ENCODE assay signal across 8 cellular contexts in the genomic region with DNA sequence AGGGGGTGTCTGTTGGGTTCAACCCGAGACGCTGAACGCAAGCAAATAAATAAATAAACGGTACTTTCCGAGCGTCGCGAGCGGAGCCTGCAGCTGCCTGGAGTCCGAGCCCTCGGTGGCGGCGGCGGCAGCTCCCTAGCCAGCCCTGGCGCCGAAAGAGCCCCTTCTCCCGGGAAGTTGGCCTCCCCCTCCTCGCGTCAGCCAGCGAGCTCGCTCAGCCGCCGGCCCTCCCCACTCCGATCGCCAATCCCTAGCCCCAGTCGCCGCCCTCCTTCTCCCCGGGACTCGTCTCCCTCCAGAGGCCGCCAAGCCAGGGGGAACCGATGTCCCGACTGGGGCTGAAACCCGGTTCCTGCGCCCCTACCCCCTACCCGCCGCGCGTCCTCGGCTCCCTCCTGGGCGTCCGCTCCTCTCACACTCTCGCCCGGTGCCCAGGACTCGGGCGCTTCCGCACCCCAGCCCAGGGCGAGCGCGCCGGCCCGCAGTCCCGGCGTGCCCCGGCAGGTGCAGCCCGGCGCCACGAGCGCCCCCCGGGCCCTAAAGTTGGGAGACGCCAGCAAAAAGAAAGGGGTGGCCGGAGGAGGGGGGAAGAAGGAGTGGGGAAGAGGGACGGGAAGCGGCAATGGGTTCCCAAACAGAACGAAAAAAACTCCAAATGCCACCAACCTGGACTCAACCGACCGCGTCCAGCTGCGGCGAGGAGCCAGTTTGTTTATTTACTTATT. TPM values are rescaled to one million over a fixed set of nuclear protein-coding genes. Genes with fewer than 3 reads are reported as not detected.
DNase-seq lines count a peak whose midpoint lies in the region; ATAC-seq and TF ChIP-seq lines count a peak whose summit lies in the region.

A gene with protein sequence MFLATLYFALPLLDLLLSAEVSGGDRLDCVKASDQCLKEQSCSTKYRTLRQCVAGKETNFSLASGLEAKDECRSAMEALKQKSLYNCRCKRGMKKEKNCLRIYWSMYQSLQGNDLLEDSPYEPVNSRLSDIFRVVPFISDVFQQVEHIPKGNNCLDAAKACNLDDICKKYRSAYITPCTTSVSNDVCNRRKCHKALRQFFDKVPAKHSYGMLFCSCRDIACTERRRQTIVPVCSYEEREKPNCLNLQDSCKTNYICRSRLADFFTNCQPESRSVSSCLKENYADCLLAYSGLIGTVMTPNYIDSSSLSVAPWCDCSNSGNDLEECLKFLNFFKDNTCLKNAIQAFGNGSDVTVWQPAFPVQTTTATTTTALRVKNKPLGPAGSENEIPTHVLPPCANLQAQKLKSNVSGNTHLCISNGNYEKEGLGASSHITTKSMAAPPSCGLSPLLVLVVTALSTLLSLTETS (minus strand): TSS at position 710 of the 725 bp plus-strand sequence. CDS start 1,177 bp downstream, outside the sequence.

- ATAC-seq in T-helper 17 cell (no peak), GM21529 (IDR thresholded peaks at IDR 0.05; ENCODE audit: unreplicated experiment) (no peak), GM21717 (IDR thresholded peaks at IDR 0.05; ENCODE audit: unreplicated experiment) (no peak)

- TF ChIP-seq CTCF in cardiac muscle cell (IDR thresholded peaks at IDR 0.05; ENCODE audit: low read depth, low read length), result no peak
- no peak for TF ChIP-seq CTCF in prostate gland (IDR thresholded peaks at IDR 0.05)

- H3K9me3 ChIP-seq in T-helper 17 cell (ENCODE audit: control insufficient read depth, low read length, poor library complexity, severe bottlenecking), result no peaks in the 10 kb centered on the region
- H3K9me3 ChIP-seq in cardiac muscle cell (ENCODE audit: low read depth), result no peaks in the 10 kb centered on the region
- H3K9me3 ChIP-seq in prostate gland, result no peaks in the 10 kb centered on the region

- H3K4me1 ChIP-seq in cardiac muscle cell (ENCODE audit: low read depth) (no peaks in the 10 kb centered on the region), prostate gland (replicated peaks) (peaks cover 7% of the 10 kb centered on the region)

- H3K36me3 ChIP-seq in cardiac muscle cell (no peaks in the 10 kb centered on the region), prostate gland (no peaks in the 10 kb centered on the region)

- H3K4me3 Mint-ChIP-seq in T-helper 1 cell treated with Interleukin-12 subunit alpha and Interleukin-12 subunit beta and Interleukin-4 antibody, amounts not matched to agents 30 μg/mL and 1 μg/mL, for 36 hours, result peak within 1 kb of the TSS; percentile 59
- H3K4me3 Mint-ChIP-seq in T-helper 17 cell, result peak within 1 kb of the TSS; percentile 85

- H3K4me1 Mint-ChIP-seq in T-helper 1 cell treated with Interleukin-12 subunit alpha and Interleukin-12 subunit beta and Interleukin-4 antibody, amounts not matched to agents 30 μg/mL and 1 μg/mL, for 36 hours (ENCODE audit: low read depth), result peaks cover 2% of the 10 kb centered on the region
- peaks cover 4% of the 10 kb centered on the region for H3K4me1 Mint-ChIP-seq in T-helper 17 cell

- no peaks in the 10 kb centered on the region for H3K36me3 Mint-ChIP-seq in T-helper 1 cell treated with Interleukin-12 subunit alpha and Interleukin-12 subunit beta and Interleukin-4 antibody, amounts not matched to agents 30 μg/mL and 1 μg/mL, for 36 hours (ENCODE audit: low read depth)
- H3K36me3 Mint-ChIP-seq in T-helper 17 cell (ENCODE audit: low read depth), result peaks cover 5% of the 10 kb centered on the region

- H3K27me3 ChIP-seq in cardiac muscle cell (peaks cover 98% of the 10 kb centered on the region), prostate gland (replicated peaks; ENCODE audit: insufficient read depth) (peaks cover 21% of the 10 kb centered on the region)

- no peaks in the 10 kb centered on the region for H3K9me3 Mint-ChIP-seq in T-helper 1 cell treated with Interleukin-12 subunit alpha and Interleukin-12 subunit beta and Interleukin-4 antibody, amounts not matched to agents 30 μg/mL and 1 μg/mL, for 36 hours

- WGBS in prostate gland, result under 1% methylated on average over 57 of the region's 69 CpGs

- no peak for TF ChIP-seq POLR2A in prostate gland (IDR thresholded peaks at IDR 0.05)

- H3K27ac ChIP-seq in cardiac muscle cell (no peak within 1 kb of the TSS), prostate gland (peak within 1 kb of the TSS in 1 of 2 donors; percentile 40)

- H3K4me3 ChIP-seq in cardiac muscle cell (peak within 1 kb of the TSS; percentile 45), prostate gland (peak within 1 kb of the TSS; percentile 23 to 28)

- peaks cover 78% of the 10 kb centered on the region for H3K27me3 Mint-ChIP-seq in T-helper 1 cell treated with Interleukin-12 subunit alpha and Interleukin-12 subunit beta and Interleukin-4 antibody, amounts not matched to agents 30 μg/mL and 1 μg/mL, for 36 hours (ENCODE audit: low read depth)
- peaks cover 67% of the 10 kb centered on the region for H3K27me3 Mint-ChIP-seq in T-helper 17 cell

- H3K27ac Mint-ChIP-seq in T-helper 1 cell treated with Interleukin-12 subunit alpha and Interleukin-12 subunit beta and Interleukin-4 antibody, amounts not matched to agents 30 μg/mL and 1 μg/mL, for 36 hours, result peak within 1 kb of the TSS; percentile 49
- no peak within 1 kb of the TSS for H3K27ac Mint-ChIP-seq in T-helper 17 cell

- intact Hi-C loops in prostate gland (cut with DNase I), result no loop called here

- DNase-seq in T-helper 1 cell (no peak), T-helper 17 cell (no peak), cardiac muscle cell (ENCODE audit: low read depth in 1 of 2, low spot score in 1 of 2) (peak; percentile 12 to 55), prostate gland (ENCODE audit: low spot score) (no peak), SW 1271 (lab: John Stamatoyannopoulos, UW) (no peak)

RNA-seq across cellular contexts. Expression of the gene that starts here (rescaled TPM):
- total RNA-seq in T-helper 17 cell (not detected), cardiac muscle cell (5.0 and 5.1 TPM in 2 replicates), prostate gland (10 to 100 TPM in 1 of 2 donors, 1 to 10 TPM in 1; 5.1 to 14.5 TPM)
- 1.7 and 3.4 TPM in 2 replicates for polyA plus RNA-seq in cardiac muscle cell

Comparison
In these comparisons a context has a peak if more than half of its experiments do, and no peak if none do; other contexts are left out.
1. DNase-seq: peak in cardiac muscle cell (2 of 2); none in T-helper 1 cell (0 of 5), T-helper 17 cell (0 of 3), prostate gland (single experiment) and SW 1271 (0 of 2).